ENCODE assay signal across 28 cellular contexts in the genomic region with DNA sequence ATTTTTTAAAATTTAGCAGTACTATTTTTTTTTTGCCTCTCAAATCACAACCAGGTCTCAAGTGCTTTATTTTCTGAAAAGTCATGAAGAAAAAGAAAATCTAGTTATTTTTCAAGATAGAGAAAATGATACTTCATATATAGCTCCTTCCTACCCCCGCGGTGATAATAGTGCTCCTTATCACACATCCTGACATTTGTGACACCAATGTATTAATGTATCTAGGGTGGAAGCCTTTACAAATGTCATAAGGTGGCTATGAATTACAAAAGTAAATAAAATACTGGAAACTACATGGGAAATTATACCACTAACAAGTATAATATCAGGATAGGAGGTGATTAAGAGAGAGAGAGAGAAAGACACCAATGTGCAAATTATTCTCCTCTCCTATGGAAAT.
"Had no signal": no experiment of that assay in that cellular context is flagged by ENCODE, and none has a peak within 500 bp of the region (broad histone marks: within the 10 kb centered on the region; RNA-seq: fewer than 3 reads in every experiment).

No MANE protein-coding gene starts in this region.

- H3K27me3 ChIP-seq: adrenal gland, ascending aorta, body of pancreas, brain microvascular endothelial cell, breast epithelium, cardiac muscle cell had no signal

- H3K27ac ChIP-seq: adrenal gland, ascending aorta, body of pancreas, brain microvascular endothelial cell, breast epithelium, cardiac muscle cell had no signal

- H3K9me3 ChIP-seq: adrenal gland, ascending aorta, body of pancreas, breast epithelium had no signal

- ATAC-seq: activated naive CD4-positive, alpha-beta T cell treated with anti-CD3 and anti-CD28 coated beads, Interleukin-2, amount 50 U/mL, for 72 hours; activated naive CD8-positive, alpha-beta T cell treated with anti-CD3 and anti-CD28 coated beads, Interleukin-2, amount 50 U/mL, for 24 hours; activated T-cell treated with anti-CD3 and anti-CD28 coated beads, Interleukin-2, amount 50 U/mL, for 4 hours; activated T-cell treated with anti-CD3 and anti-CD28 coated beads, Interleukin-2, amount 50 U/mL, for 72 hours; activated T-helper 17 cell treated with anti-CD3 and anti-CD28 coated beads, Interleukin-2, amount 50 U/mL, for 72 hours; body of pancreas had no signal

- H3K4me1 ChIP-seq: adrenal gland, ascending aorta, body of pancreas, breast epithelium had no signal

- H3K4me3 ChIP-seq: adrenal gland, ascending aorta, body of pancreas, breast epithelium, cardiac muscle cell had no signal

- DNase-seq: activated effector memory CD4-positive, alpha-beta T cell treated with anti-CD3 and anti-CD28 coated beads, Interleukin-2, amount 50 U/mL, for 16 hours; activated effector memory CD4-positive, alpha-beta T cell treated with Interleukin-2 at 50 U/mL for 16 hours; activated gamma-delta T cell; activated gamma-delta T cell treated with Interleukin-2 at 50 U/mL for 16 hours; activated naive CD4-positive, alpha-beta T cell; activated naive CD4-positive, alpha-beta T cell treated with anti-CD3 and anti-CD28 coated beads for 36 hours; activated naive CD4-positive, alpha-beta T cell treated with anti-CD3 and anti-CD28 coated beads, Interleukin-2, amount 10 ng/mL, durations not matched to agents 7 days and 5 days; activated naive CD4-positive, alpha-beta T cell treated with anti-CD3 and anti-CD28 coated beads, Interleukin-2, amount 50 U/mL, for 16 hours; activated naive CD4-positive, alpha-beta T cell treated with Interleukin-2 at 50 U/mL for 16 hours; activated naive CD8-positive, alpha-beta T cell treated with anti-CD3 and anti-CD28 coated beads for 36 hours; activated naive CD8-positive, alpha-beta T cell treated with anti-CD3 and anti-CD28 coated beads, Interleukin-2, amount 10 ng/mL, durations not matched to agents 7 days and 5 days; activated naive CD8-positive, alpha-beta T cell treated with anti-CD3 and anti-CD28 coated beads, Interleukin-2, amount 50 U/mL, for 24 hours; activated T-cell treated with anti-CD3 and anti-CD28 coated beads, Interleukin-2, amount 50 U/mL, for 1 hour; activated T-cell treated with anti-CD3 and anti-CD28 coated beads, Interleukin-2, amount 50 U/mL, for 24 hours; activated T-cell treated with anti-CD3 and anti-CD28 coated beads, Interleukin-2, amount 50 U/mL, for 4 hours; activated T-cell treated with anti-CD3 and anti-CD28 coated beads, Interleukin-2, amount 50 U/mL, for 48 hours; activated T-cell treated with anti-CD3 and anti-CD28 coated beads, Interleukin-2, amount 50 U/mL, for 72 hours; amniotic stem cell; brain microvascular endothelial cell; central memory CD4-positive, alpha-beta T cell; cerebellar nuclear complex had no signal

- H3K36me3 ChIP-seq: adrenal gland, ascending aorta, brain microvascular endothelial cell, breast epithelium, cardiac muscle cell had no signal
